26 cellular contexts compared by ENCODE assay signal in the genomic region with DNA sequence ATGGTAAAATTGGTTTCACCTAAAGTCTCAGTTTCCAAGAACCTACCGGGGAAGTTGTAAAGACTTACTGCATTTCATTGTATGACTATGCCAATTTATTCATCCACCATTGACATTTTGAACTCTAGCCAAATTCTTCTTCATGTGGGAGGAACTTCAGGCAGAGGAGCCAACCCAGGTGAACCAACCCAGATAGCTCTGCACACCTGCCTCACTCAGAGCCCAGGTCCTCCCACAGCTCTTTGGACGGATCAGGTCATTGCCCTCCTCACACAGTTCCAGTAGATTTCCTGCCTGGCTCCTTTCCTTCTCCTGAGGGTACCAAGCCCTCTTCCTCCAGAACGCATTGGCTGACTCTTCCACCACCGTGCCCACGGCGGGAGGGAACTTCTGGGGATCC.
DNase-seq lines count a peak whose midpoint lies in the region; TF ChIP-seq lines count a peak whose summit lies in the region.
"Had no signal": no experiment of that assay in that cellular context is flagged by ENCODE, and none has a peak within 500 bp of the region (broad histone marks: within the 10 kb centered on the region; RNA-seq: fewer than 3 reads in every experiment).

No MANE protein-coding gene starts in this region.

- CTCF ChIA-PET in mammary epithelial cell (lab: Charles Lee; ENCODE audit: low non-redundant PET): no interaction called here

- H3K27me3 ChIP-seq in mammary epithelial cell (ENCODE audit: insufficient read depth, low read length): no peaks in the 10 kb centered on the region
- H3K27me3 ChIP-seq in transverse colon: no peaks in the 10 kb centered on the region
- no peaks in the 10 kb centered on the region for H3K27me3 ChIP-seq in smooth muscle cell (ENCODE audit: low read depth)
- H3K27me3 ChIP-seq: BLaER1 treated with 17β-estradiol and CSF1 and Interleukin-3, amounts not matched to agents 10 nM and 100 nM; gastrocnemius medialis; left lung; SJSA1; tibial nerve had no signal

- H3K4me2 ChIP-seq in mammary epithelial cell (ENCODE audit: insufficient read depth, low read depth, low read length): peak overlapping the region; percentile 1
- no peak overlapping the region for H3K4me2 ChIP-seq in smooth muscle cell
- H3K4me2 ChIP-seq: BLaER1 treated with 17β-estradiol and CSF1 and Interleukin-3, amounts not matched to agents 10 nM and 100 nM had no signal

- TF ChIP-seq EP300 in transverse colon (IDR thresholded peaks at IDR 0.05; ENCODE audit: low read depth): no peak

- H4K20me1 ChIP-seq in mammary epithelial cell (ENCODE audit: insufficient read depth, low read length) (no peaks in the 10 kb centered on the region), smooth muscle cell (ENCODE audit: low read depth) (no peaks in the 10 kb centered on the region)
- H4K20me1 ChIP-seq: BLaER1 treated with 17β-estradiol and CSF1 and Interleukin-3, amounts not matched to agents 10 nM and 100 nM had no signal

- BruUV-seq in mammary epithelial cell (replicated peaks; lab: Mats Ljungman, UMichigan): no TSS peak

- H3K9me3 ChIP-seq in mammary epithelial cell (replicated peaks; ENCODE audit: insufficient read depth, low read length): no peaks in the 10 kb centered on the region
- H3K9me3 ChIP-seq in transverse colon: no peaks in the 10 kb centered on the region
- no peaks in the 10 kb centered on the region for H3K9me3 ChIP-seq in smooth muscle cell (replicated peaks; ENCODE audit: low read depth)
- H3K9me3 ChIP-seq: gastrocnemius medialis, HAP-1, left lung, SJSA1 had no signal

- in situ Hi-C loops in mammary epithelial cell (cut with MboI; ENCODE audit: low sequenced_read_pairs in 2 of 2): no loop called here
- in situ Hi-C loops in transverse colon (cut with MboI; ENCODE audit: low pct_ligation_motif_present in 1 of 4, low pct_unique_long_range_greater_than_20kb in 1 of 4, low sequenced_read_pairs in 3 of 4): no loop called here

- no peaks in the 10 kb centered on the region for H3F3A ChIP-seq in smooth muscle cell (ENCODE audit: low read depth)

- dilution Hi-C loops in mammary epithelial cell (cut with HindIII; ENCODE audit: low sequenced_read_pairs): no loop called here

- H3K4me1 ChIP-seq in mammary epithelial cell (ENCODE audit: insufficient read depth, low read length) (peaks cover 24% of the 10 kb centered on the region), transverse colon (peaks cover 0 to 26% (median 4%) of the 10 kb centered on the region in 4 donors), smooth muscle cell (ENCODE audit: low read depth) (no peaks in the 10 kb centered on the region)
- H3K4me1 ChIP-seq: HAP-1 had no signal

- TF ChIP-seq CTCF in mammary epithelial cell (conservative IDR thresholded peaks at IDR 0.05 in 1 of 2, IDR thresholded peaks at IDR 0.05 in 1 of 2; ENCODE audit: extremely low read depth in 1 of 2, insufficient read depth in 1 of 2, low read depth in 1 of 2, low read length in 2 of 2): no peak
- no peak for TF ChIP-seq CTCF in transverse colon (IDR thresholded peaks at IDR 0.05)
- TF ChIP-seq CTCF in smooth muscle cell (IDR thresholded peaks at IDR 0.05; ENCODE audit: borderline replicate concordance, insufficient read depth, poor library complexity, severe bottlenecking): no peak

- DNase-seq in NCI-H510A (lab: John Stamatoyannopoulos, UW) (peak; percentile 21), mammary epithelial cell (peak; percentile 54), kidney tubule cell (ENCODE audit: low spot score) (peak; percentile 63), transverse colon (peak; percentile 52), HuH-7 (ENCODE audit: low spot score) (no peak), DMS 273 (lab: John Stamatoyannopoulos, UW; ENCODE audit: unreplicated experiment) (no peak), smooth muscle cell (lab: John Stamatoyannopoulos, UW; ENCODE audit: unreplicated experiment) (no peak)
- DNase-seq: activated CD4-positive, alpha-beta T cell treated with anti-CD3 and anti-CD28 coated beads, Interleukin-2, amount 10 ng/mL, durations not matched to agents 7 days and 5 days; activated T-cell treated with anti-CD3 and anti-CD28 coated beads, Interleukin-2, amount 50 U/mL, for 4 hours; central memory CD4-positive, alpha-beta T cell; DMS79; endodermal cell; gastrocnemius medialis; hippocampal formation; left lung; NCI-H1417; NCI-H345; NCI-H774; RPMI8226; stimulated activated CD4-positive, alpha-beta T cell treated with anti-CD3 and anti-CD28 coated beads, Interleukin-15, amount 100 ng/mL, for 24 hours; stimulated activated CD4-positive, alpha-beta T cell treated with anti-CD3 and anti-CD28 coated beads, Interleukin-4, amount 100 ng/mL, for 4 hours; T1000 had no signal

- H2AFZ ChIP-seq in mammary epithelial cell (ENCODE audit: low read depth, low read length) (no peak overlapping the region), smooth muscle cell (ENCODE audit: low read depth) (no peak overlapping the region)

- intact Hi-C loops in mammary epithelial cell (cut with micrococcal nuclease): no loop called here
- intact Hi-C loops in transverse colon (cut with DNase I; ENCODE audit: low total_unique reads): no loop called here

- no peak for TF ChIP-seq POLR2A in transverse colon (IDR thresholded peaks at IDR 0.05)

- no peaks in the 10 kb centered on the region for H3K36me3 ChIP-seq in mammary epithelial cell (ENCODE audit: insufficient read depth, low read length)
- H3K36me3 ChIP-seq in transverse colon: no peaks in the 10 kb centered on the region
- no peaks in the 10 kb centered on the region for H3K36me3 ChIP-seq in smooth muscle cell (ENCODE audit: low read depth)
- H3K36me3 ChIP-seq: BLaER1 treated with 17β-estradiol and CSF1 and Interleukin-3, amounts not matched to agents 10 nM and 100 nM; gastrocnemius medialis; HAP-1; left lung; SJSA1; tibial nerve had no signal

- H3K4me3 ChIP-seq in mammary epithelial cell (replicated peaks in 1 of 3; ENCODE audit: insufficient read depth in 1 of 3, low read depth in 2 of 3, low read length in 3 of 3) (no peak overlapping the region), transverse colon (no peak overlapping the region), smooth muscle cell (no peak overlapping the region)
- H3K4me3 ChIP-seq: BLaER1 treated with 17β-estradiol and CSF1 and Interleukin-3, amounts not matched to agents 10 nM and 100 nM; gastrocnemius medialis; HAP-1; left lung; SJSA1; tibial nerve had no signal

- H3K27ac ChIP-seq in mammary epithelial cell (ENCODE audit: insufficient read depth, low read depth, low read length) (no peak overlapping the region), transverse colon (peak overlapping the region in 2 of 4 donors; percentile 23 to 38), smooth muscle cell (ENCODE audit: low read depth) (no peak overlapping the region)
- H3K27ac ChIP-seq: BLaER1 treated with 17β-estradiol and CSF1 and Interleukin-3, amounts not matched to agents 10 nM and 100 nM; gastrocnemius medialis; left lung; SJSA1; tibial nerve had no signal

- 6% methylated on average over 5 of the region's 6 CpGs for WGBS in mammary epithelial cell (ENCODE audit: low coverage, missing lambda C conversion rate)
- 55 to 80% methylated on average over 6 of the region's 6 CpGs for WGBS in transverse colon (ENCODE audit: low coverage in 1 of 2), 2 donors
- WGBS in smooth muscle cell (ENCODE audit: low lambda C conversion rate): 94% methylated on average over 6 of the region's 6 CpGs

- H3K9ac ChIP-seq in mammary epithelial cell (ENCODE audit: insufficient read depth, low read length) (no peak overlapping the region), smooth muscle cell (ENCODE audit: low read depth) (no peak overlapping the region)
- H3K9ac ChIP-seq: BLaER1 treated with 17β-estradiol and CSF1 and Interleukin-3, amounts not matched to agents 10 nM and 100 nM had no signal

- H3K79me2 ChIP-seq in mammary epithelial cell (ENCODE audit: insufficient read depth, low read length): no peaks in the 10 kb centered on the region
- H3K79me2 ChIP-seq in smooth muscle cell (ENCODE audit: low read depth): no peaks in the 10 kb centered on the region

Comparison
In these comparisons a context has a peak if more than half of its experiments do, and no peak if none do; other contexts are left out.
1. DNase-seq: peak in NCI-H510A (single experiment), mammary epithelial cell (single experiment), kidney tubule cell (single experiment) and transverse colon (single experiment); none in HuH-7 (single experiment), DMS 273 (single experiment) and smooth muscle cell (single experiment).